ENCODE assay signal across 24 cellular contexts in genomic region chr9:89420397-89420796, GRCh38.
DNase-seq lines count a peak whose midpoint lies in the region; ATAC-seq, FAIRE-seq and TF ChIP-seq lines count a peak whose summit lies in the region.
"Had no signal": no experiment of that assay in that cellular context is flagged by ENCODE, and none has a peak within 500 bp of the region (broad histone marks: within the 10 kb centered on the region; RNA-seq: fewer than 3 reads in every experiment).

No MANE protein-coding gene starts in this region.

- H3K36me3 Mint-ChIP-seq in activated naive CD4-positive, alpha-beta T cell treated with anti-CD3 and anti-CD28 coated beads, Interleukin-2, amount 10 ng/mL, durations not matched to agents 7 days and 5 days, result peaks cover 77% of the 10 kb centered on the region
- H3K36me3 Mint-ChIP-seq in stimulated activated memory B cell treated with anti-CD40 and anti-IgM and Interleukin-4, amounts not matched to agents 10 μg/mL and 1 μg/mL and 100 μg/mL, for 72 hours, result peaks cover 41% of the 10 kb centered on the region
- peaks cover 12% of the 10 kb centered on the region for H3K36me3 Mint-ChIP-seq in endodermal cell (ENCODE audit: low read depth)

- SMC1A ChIA-PET in GM12878 (lab: Charles Lee; ENCODE audit: uncharacterized antibody, unreplicated experiment), result interaction anchor here (4.8 to 5.6 kb wide), 2 partner anchors 8 to 13 kb away, joined by 46 read pairs; no protein-coding TSS in a partner anchor

- intact Hi-C loops in GM12878 (cut with micrococcal nuclease; ENCODE audit: unreplicated experiment), result no loop called here

- H3K4me2 ChIP-seq in Loucy (ENCODE audit: low read depth, low read length, poor library complexity, severe bottlenecking), result peak overlapping the region; percentile 88
- peak overlapping the region; percentile 52 for H3K4me2 ChIP-seq in GM12878 (ENCODE audit: control insufficient read depth, insufficient read depth)
- H3K4me2 ChIP-seq: PC-9 had no signal

- RAD21 ChIA-PET in GM12878 (lab: Charles Lee; ENCODE audit: unreplicated experiment), result interaction anchor here (1.0 kb wide), 1 partner anchor 11 kb away, joined by 3 read pairs; no protein-coding TSS in a partner anchor

- H3K27me3 Mint-ChIP-seq in activated naive CD4-positive, alpha-beta T cell treated with anti-CD3 and anti-CD28 coated beads, Interleukin-2, amount 10 ng/mL, durations not matched to agents 7 days and 5 days, result no peaks in the 10 kb centered on the region
- no peaks in the 10 kb centered on the region for H3K27me3 Mint-ChIP-seq in stimulated activated memory B cell treated with anti-CD40 and anti-IgM and Interleukin-4, amounts not matched to agents 10 μg/mL and 1 μg/mL and 100 μg/mL, for 72 hours
- H3K27me3 Mint-ChIP-seq in endodermal cell (ENCODE audit: insufficient read depth), result no peaks in the 10 kb centered on the region
- H3K27me3 Mint-ChIP-seq: brain had no signal

- no peak overlapping the region for H3K4me3 ChIP-seq in Loucy (ENCODE audit: low read length, poor library complexity, severe bottlenecking)
- no peak overlapping the region; the same call in 1 of the 2 replicates for H3K4me3 ChIP-seq in GM12878
- H3K4me3 ChIP-seq in endodermal cell (ENCODE audit: low read length), result no peak overlapping the region
- H3K4me3 ChIP-seq: gastroesophageal sphincter, left lung, ovary, PC-9, sigmoid colon, SJCRH30, thyroid gland had no signal

- no peak for DNase-seq in activated naive CD4-positive, alpha-beta T cell treated with anti-CD3 and anti-CD28 coated beads, Interleukin-2, amount 10 ng/mL, durations not matched to agents 7 days and 5 days
- no peak for DNase-seq in activated naive CD4-positive, alpha-beta T cell treated with anti-CD3 and anti-CD28 coated beads, Interleukin-2, amount 50 U/mL, for 16 hours
- DNase-seq in GM12878 (ENCODE audit: low read depth, low spot score) (no peak), endodermal cell (no peak)
- no peak for DNase-seq in stimulated activated CD4-positive, alpha-beta T cell treated with anti-CD3 and anti-CD28 coated beads, Interleukin-1b, Interleukin-23, amount 100 ng/mL, for 48 hours
- DNase-seq: activated CD4-positive, CD25-positive, alpha-beta regulatory T cell treated with anti-CD3 and anti-CD28 coated beads, Interleukin-2, amount 50 U/mL, for 72 hours; activated gamma-delta T cell treated with Interleukin-2 at 50 U/mL for 16 hours; erythroblast; KG1; left lung; NCI-H1105; ovary; PC-9; SJCRH30; T1000; thyroid gland had no signal

- peak overlapping the region; percentile 57 for H3K4me3 Mint-ChIP-seq in activated naive CD4-positive, alpha-beta T cell treated with anti-CD3 and anti-CD28 coated beads, Interleukin-2, amount 10 ng/mL, durations not matched to agents 7 days and 5 days
- peak overlapping the region; percentile 36 for H3K4me3 Mint-ChIP-seq in stimulated activated memory B cell treated with anti-CD40 and anti-IgM and Interleukin-4, amounts not matched to agents 10 μg/mL and 1 μg/mL and 100 μg/mL, for 72 hours
- no peak overlapping the region for H3K4me3 Mint-ChIP-seq in endodermal cell
- H3K4me3 Mint-ChIP-seq: brain had no signal

- peak overlapping the region; percentile 96 for H3K27ac Mint-ChIP-seq in activated naive CD4-positive, alpha-beta T cell treated with anti-CD3 and anti-CD28 coated beads, Interleukin-2, amount 10 ng/mL, durations not matched to agents 7 days and 5 days
- H3K27ac Mint-ChIP-seq in stimulated activated memory B cell treated with anti-CD40 and anti-IgM and Interleukin-4, amounts not matched to agents 10 μg/mL and 1 μg/mL and 100 μg/mL, for 72 hours, result peak overlapping the region; percentile 96
- H3K27ac Mint-ChIP-seq in endodermal cell, result no peak overlapping the region

- H2AFZ ChIP-seq in Loucy (ENCODE audit: low read length) (no peak overlapping the region), GM12878 (ENCODE audit: control insufficient read depth, low read depth, low read length) (no peak overlapping the region)
- H2AFZ ChIP-seq: PC-9 had no signal

- H3F3A ChIP-seq in Loucy (ENCODE audit: low read depth), result peaks cover 7% of the 10 kb centered on the region; the same call in 1 of the 2 replicates

- TF ChIP-seq RAD21 in GM12878 (IDR thresholded peaks at IDR 0.05; ENCODE audit: insufficient read depth, low read depth, low read length), result no peak

- H3K9me3 Mint-ChIP-seq in activated naive CD4-positive, alpha-beta T cell treated with anti-CD3 and anti-CD28 coated beads, Interleukin-2, amount 10 ng/mL, durations not matched to agents 7 days and 5 days, result peaks cover 6% of the 10 kb centered on the region
- H3K9me3 Mint-ChIP-seq in stimulated activated memory B cell treated with anti-CD40 and anti-IgM and Interleukin-4, amounts not matched to agents 10 μg/mL and 1 μg/mL and 100 μg/mL, for 72 hours, result peaks cover 4% of the 10 kb centered on the region
- H3K9me3 Mint-ChIP-seq in endodermal cell, result peaks cover 3% of the 10 kb centered on the region

- POLR2A ChIA-PET in GM12878 (lab: Charles Lee), result interaction anchor here (1.5 kb wide), 1 partner anchor 70 kb away, joined by 5 read pairs; no protein-coding TSS in a partner anchor

- H3K9me3 ChIP-seq in Loucy (ENCODE audit: insufficient read depth, low read depth, low read length) (no peaks in the 10 kb centered on the region), GM12878 (replicated peaks; ENCODE audit: control insufficient read depth, insufficient read depth, low read length) (no peaks in the 10 kb centered on the region; the same call in 2 of the 3 replicates), endodermal cell (ENCODE audit: control insufficient read depth, low read length) (no peaks in the 10 kb centered on the region)
- H3K9me3 ChIP-seq: gastroesophageal sphincter, left lung, ovary, sigmoid colon, SJCRH30, thyroid gland had no signal

- TF ChIP-seq EP300 in GM12878 (IDR thresholded peaks at IDR 0.05; ENCODE audit: borderline replicate concordance in 1 of 2, control insufficient read depth in 1 of 2, low read depth in 2 of 2, low read length in 2 of 2), result no peak

- H3K79me2 ChIP-seq in Loucy (ENCODE audit: insufficient read depth, low read length) (peaks cover 100% of the 10 kb centered on the region), GM12878 (ENCODE audit: control insufficient read depth, insufficient read depth, low read length) (peaks cover 89% of the 10 kb centered on the region)

- no peaks in the 10 kb centered on the region for H3K9me2 ChIP-seq in Loucy (replicated peaks; ENCODE audit: low read depth, low read length)

- H3K27ac ChIP-seq in GM12878 (ENCODE audit: control insufficient read depth, insufficient read depth) (peak overlapping the region; percentile 97), endodermal cell (ENCODE audit: low read depth, low read length) (no peak overlapping the region)
- H3K27ac ChIP-seq: gastroesophageal sphincter, ovary, PC-9, sigmoid colon, SJCRH30, thyroid gland had no signal

- H3K27me3 ChIP-seq in Loucy (ENCODE audit: insufficient read depth, low read length, poor library complexity, severe bottlenecking) (no peaks in the 10 kb centered on the region), GM12878 (replicated peaks in 1 of 2; ENCODE audit: control insufficient read depth in 2 of 2, insufficient read depth in 2 of 2, low read length in 1 of 2) (no peaks in the 10 kb centered on the region), endodermal cell (ENCODE audit: control insufficient read depth, insufficient read depth, low read length, poor library complexity, severe bottlenecking) (no peaks in the 10 kb centered on the region)
- H3K27me3 ChIP-seq: gastroesophageal sphincter, left lung, ovary, sigmoid colon, thyroid gland had no signal

- CTCF ChIA-PET in activated naive CD4-positive, alpha-beta T cell treated with anti-CD3 and anti-CD28 coated beads, Interleukin-2, amount 10 ng/mL, durations not matched to agents 7 days and 5 days (lab: Charles Lee), result no interaction called here
- CTCF ChIA-PET in GM12878 (lab: Yijun Ruan, JAX), result no interaction called here

- no peak for TF ChIP-seq POLR2A in GM12878 (IDR thresholded peaks at IDR 0.05; ENCODE audit: low read depth, low read length)

- H3K36me3 ChIP-seq in Loucy (ENCODE audit: insufficient read depth, low read length), result peaks cover 54% of the 10 kb centered on the region; the same call in 1 of the 2 replicates
- H3K36me3 ChIP-seq in GM12878 (ENCODE audit: control insufficient read depth in 2 of 2, insufficient read depth in 2 of 2, low read length in 1 of 2), result peaks cover 8 to 18% of the 10 kb centered on the region in 2 experiments
- no peaks in the 10 kb centered on the region for H3K36me3 ChIP-seq in endodermal cell (ENCODE audit: control insufficient read depth, insufficient read depth, low read length)
- H3K36me3 ChIP-seq: gastroesophageal sphincter, ovary, sigmoid colon, SJCRH30, thyroid gland had no signal

- peaks cover 91% of the 10 kb centered on the region for H3K4me1 Mint-ChIP-seq in activated naive CD4-positive, alpha-beta T cell treated with anti-CD3 and anti-CD28 coated beads, Interleukin-2, amount 10 ng/mL, durations not matched to agents 7 days and 5 days
- peaks cover 98% of the 10 kb centered on the region for H3K4me1 Mint-ChIP-seq in stimulated activated memory B cell treated with anti-CD40 and anti-IgM and Interleukin-4, amounts not matched to agents 10 μg/mL and 1 μg/mL and 100 μg/mL, for 72 hours
- H3K4me1 Mint-ChIP-seq in endodermal cell, result no peaks in the 10 kb centered on the region

- in situ Hi-C loops in GM12878 (cut with MboI), result no loop called here

- H3K9ac ChIP-seq in Loucy (ENCODE audit: low read depth, low read length, poor library complexity, severe bottlenecking), result no peak overlapping the region
- no peak overlapping the region for H3K9ac ChIP-seq in GM12878 (ENCODE audit: control insufficient read depth, insufficient read depth, low read length)
- H3K9ac ChIP-seq in endodermal cell (ENCODE audit: extremely low read depth, low read length, poor library complexity, severe bottlenecking), result no peak overlapping the region

- H3K4me1 ChIP-seq in Loucy (ENCODE audit: insufficient read depth, low read length, poor library complexity, severe bottlenecking) (peaks cover 47% of the 10 kb centered on the region), GM12878 (ENCODE audit: control insufficient read depth, insufficient read depth, low read length) (peaks cover 78% of the 10 kb centered on the region), endodermal cell (ENCODE audit: control insufficient read depth, insufficient read depth, low read length) (no peaks in the 10 kb centered on the region)
- H3K4me1 ChIP-seq: sigmoid colon, SJCRH30 had no signal

- no peak for ATAC-seq in GM12878
- ATAC-seq in stimulated activated memory B cell treated with anti-CD40 and anti-IgM and Interleukin-4, amounts not matched to agents 10 μg/mL and 1 μg/mL and 100 μg/mL, for 72 hours, result no peak
- ATAC-seq in GM18858 (IDR thresholded peaks at IDR 0.05; ENCODE audit: unreplicated experiment), result no peak
- ATAC-seq: gastroesophageal sphincter, left lung had no signal

- FAIRE-seq in GM12878 (lab: Jason Lieb, UNC), result no peak
- FAIRE-seq: D721Med, H1 had no signal

- TF ChIP-seq CTCF in Loucy (conservative IDR thresholded peaks at IDR 0.05; ENCODE audit: low read length) (no peak), GM12878 (IDR thresholded peaks at IDR 0.05 in 2 of 3, conservative IDR thresholded peaks at IDR 0.05 in 1 of 3; ENCODE audit: control insufficient read depth in 2 of 3, extremely low read depth in 1 of 3, insufficient read depth in 1 of 3, low read depth in 3 of 3, low read length in 3 of 3) (no peak), endodermal cell (conservative IDR thresholded peaks at IDR 0.05) (no peak)

- WGBS in GM12878 (ENCODE audit: insufficient coverage, insufficient replicate concordance, low lambda C conversion rate, missing lambda C conversion rate), result 38% methylated on average over 6 of the region's 6 CpGs
- 89 to 93% methylated on average over 5 to 6 of the region's 6 CpGs for WGBS in endodermal cell (ENCODE audit: insufficient coverage in 1 of 2, insufficient read length in 1 of 2), 2 experiments

- H4K20me1 ChIP-seq in Loucy (ENCODE audit: insufficient read depth, low read length, poor library complexity, severe bottlenecking) (peaks cover 97% of the 10 kb centered on the region), GM12878 (ENCODE audit: control insufficient read depth, insufficient read depth) (no peaks in the 10 kb centered on the region)

- BruUV-seq in GM12878 (replicated peaks; lab: Mats Ljungman, UMichigan), result no TSS peak
